In the genomic region with DNA sequence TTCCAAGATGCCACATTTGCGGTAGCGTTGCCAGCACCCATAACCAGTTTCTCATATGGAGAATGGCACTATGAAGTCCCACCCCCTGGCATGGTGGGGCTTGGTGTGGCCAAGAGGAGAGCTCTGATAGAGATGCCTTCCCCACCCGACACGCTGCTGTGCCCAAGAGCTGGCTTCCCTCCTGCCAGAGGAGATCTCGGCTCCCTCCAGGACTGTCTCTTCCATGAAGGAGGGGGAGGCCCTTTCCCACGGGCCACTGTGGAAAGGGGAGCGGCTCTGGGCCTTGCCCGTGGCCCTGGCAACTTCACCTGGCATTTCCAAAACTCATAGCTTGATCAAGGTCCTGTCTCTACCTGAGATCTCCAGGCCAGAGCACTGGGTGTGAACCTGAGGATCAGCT, we compare ENCODE assay signal across 20 cellular contexts.
DNase-seq lines count a peak whose midpoint lies in the region; ATAC-seq and TF ChIP-seq lines count a peak whose summit lies in the region.
"Had no signal": no experiment of that assay in that cellular context is flagged by ENCODE, and none has a peak within 500 bp of the region (broad histone marks: within the 10 kb centered on the region; RNA-seq: fewer than 3 reads in every experiment).

No MANE protein-coding gene starts in this region.

- no peaks in the 10 kb centered on the region for H3K36me3 Mint-ChIP-seq in T-helper 2 cell treated with Interferon-gamma antibody and Interleukin-4, amounts not matched to agents 5 μg/mL and 100 μg/mL, for 36 hours (ENCODE audit: low read depth)
- peaks cover 6% of the 10 kb centered on the region for H3K36me3 Mint-ChIP-seq in central memory CD8-positive, alpha-beta T cell (ENCODE audit: insufficient read depth)
- H3K36me3 Mint-ChIP-seq in natural killer cell = no peaks in the 10 kb centered on the region
- H3K36me3 Mint-ChIP-seq: activated naive CD8-positive, alpha-beta T cell; T-cell had no signal

- peaks cover 5% of the 10 kb centered on the region for H3K9me3 Mint-ChIP-seq in T-helper 2 cell treated with Interferon-gamma antibody and Interleukin-4, amounts not matched to agents 5 μg/mL and 100 μg/mL, for 36 hours
- H3K9me3 Mint-ChIP-seq in central memory CD8-positive, alpha-beta T cell = peaks cover under 1% of the 10 kb centered on the region
- H3K9me3 Mint-ChIP-seq in natural killer cell = no peaks in the 10 kb centered on the region
- H3K9me3 Mint-ChIP-seq: activated T-cell treated with anti-CD3 and anti-CD28 coated beads, Interleukin-2, amount 50 U/mL, for 72 hours; T-cell had no signal

- no peak for TF ChIP-seq POLR2A in tibial nerve (IDR thresholded peaks at IDR 0.05)

- peak overlapping the region; percentile 49 for H3K27ac Mint-ChIP-seq in T-helper 2 cell treated with Interferon-gamma antibody and Interleukin-4, amounts not matched to agents 5 μg/mL and 100 μg/mL, for 36 hours
- peak overlapping the region; percentile 99 for H3K27ac Mint-ChIP-seq in central memory CD8-positive, alpha-beta T cell (ENCODE audit: low read depth)
- peak overlapping the region; percentile 98 to 99 for H3K27ac Mint-ChIP-seq in natural killer cell
- H3K27ac Mint-ChIP-seq: activated naive CD8-positive, alpha-beta T cell; activated T-cell treated with anti-CD3 and anti-CD28 coated beads, Interleukin-2, amount 50 U/mL, for 72 hours; T-cell had no signal

- H3K4me3 Mint-ChIP-seq in T-helper 2 cell treated with Interferon-gamma antibody and Interleukin-4, amounts not matched to agents 5 μg/mL and 100 μg/mL, for 36 hours = no peak overlapping the region
- H3K4me3 Mint-ChIP-seq in central memory CD8-positive, alpha-beta T cell = no peak overlapping the region
- H3K4me3 Mint-ChIP-seq in natural killer cell = peak overlapping the region; percentile 75
- H3K4me3 Mint-ChIP-seq: activated naive CD8-positive, alpha-beta T cell; activated T-cell treated with anti-CD3 and anti-CD28 coated beads, Interleukin-2, amount 50 U/mL, for 72 hours; T-cell had no signal

- TF ChIP-seq CTCF in natural killer cell (IDR thresholded peaks at IDR 0.05) = no peak
- TF ChIP-seq CTCF in tibial nerve (IDR thresholded peaks at IDR 0.05) = no peak
- TF ChIP-seq CTCF in heart right ventricle (IDR thresholded peaks at IDR 0.05) = no peak

- no peaks in the 10 kb centered on the region for H3K36me3 ChIP-seq in tibial nerve
- H3K36me3 ChIP-seq in heart right ventricle = no peaks in the 10 kb centered on the region
- H3K36me3 ChIP-seq: colonic mucosa, neutrophil, upper lobe of left lung had no signal

- H3K4me1 ChIP-seq in tibial nerve (peaks cover 0 to 88% (median 21%) of the 10 kb centered on the region in 4 donors), heart right ventricle (peaks cover 0 to 75% (median 0%) of the 10 kb centered on the region in 9 donors)
- H3K4me1 ChIP-seq: colonic mucosa had no signal

- H3K4me3 ChIP-seq in tibial nerve (no peak overlapping the region), heart right ventricle (no peak overlapping the region)
- H3K4me3 ChIP-seq: colonic mucosa, upper lobe of left lung had no signal

- intact Hi-C loops in natural killer cell (cut with micrococcal nuclease) = loop anchor here (5.0 kb wide), 2 partner anchors 130 to 315 kb away; no protein-coding TSS in a partner anchor
- intact Hi-C loops in heart right ventricle (cut with DNase I) = no loop called here

- no peaks in the 10 kb centered on the region for H3K27me3 Mint-ChIP-seq in T-helper 2 cell treated with Interferon-gamma antibody and Interleukin-4, amounts not matched to agents 5 μg/mL and 100 μg/mL, for 36 hours (ENCODE audit: low read depth)
- H3K27me3 Mint-ChIP-seq in central memory CD8-positive, alpha-beta T cell = no peaks in the 10 kb centered on the region
- no peaks in the 10 kb centered on the region for H3K27me3 Mint-ChIP-seq in natural killer cell (ENCODE audit: low read depth in 2 of 2)

- H3K27me3 ChIP-seq in tibial nerve (no peaks in the 10 kb centered on the region), heart right ventricle (peaks cover 0 to 48% (median 34%) of the 10 kb centered on the region in 7 donors)
- H3K27me3 ChIP-seq: colonic mucosa had no signal

- H3K4me1 Mint-ChIP-seq in T-helper 2 cell treated with Interferon-gamma antibody and Interleukin-4, amounts not matched to agents 5 μg/mL and 100 μg/mL, for 36 hours (ENCODE audit: low read depth) = peaks cover 34% of the 10 kb centered on the region
- H3K4me1 Mint-ChIP-seq in central memory CD8-positive, alpha-beta T cell = peaks cover 55% of the 10 kb centered on the region
- peaks cover 58 to 83% of the 10 kb centered on the region in 2 donors for H3K4me1 Mint-ChIP-seq in natural killer cell

- ATAC-seq in central memory CD8-positive, alpha-beta T cell (replicated peaks; ENCODE audit: extremely low read depth, poor library complexity, severe bottlenecking) = no peak
- no peak for ATAC-seq in natural killer cell
- ATAC-seq in heart right ventricle = no peak
- ATAC-seq: activated T-cell treated with anti-CD3 and anti-CD28 coated beads, Interleukin-2, amount 50 U/mL, for 72 hours; stimulated activated naive CD8-positive, alpha-beta T cell treated with anti-CD3 and anti-CD28 coated beads, Interleukin-15, Interleukin-2, amounts not matched to agents 100 U/mL and 50 U/mL, for 24 hours; T-cell had no signal

- TF ChIP-seq EP300 in tibial nerve (IDR thresholded peaks at IDR 0.05) = no peak

- H3K9me3 ChIP-seq in tibial nerve (no peaks in the 10 kb centered on the region), heart right ventricle (no peaks in the 10 kb centered on the region)
- H3K9me3 ChIP-seq: colonic mucosa, neutrophil, upper lobe of left lung had no signal

- 45 to 49% methylated on average over 8 of the region's 8 CpGs for WGBS in tibial nerve, 2 donors
- WGBS in heart right ventricle, 2 donors = 74 to 76% methylated on average over 8 of the region's 8 CpGs

- DNase-seq in T-helper 2 cell treated with Interferon-gamma antibody and Interleukin-4, amounts not matched to agents 5 μg/mL and 100 μg/mL, for 36 hours (ENCODE audit: low spot score) = no peak
- DNase-seq in T-helper 2 cell = no peak
- DNase-seq in central memory CD8-positive, alpha-beta T cell (ENCODE audit: low spot score in 2 of 2) = no peak
- no peak for DNase-seq in natural killer cell
- no peak for DNase-seq in tibial nerve (ENCODE audit: low spot score in 2 of 2)
- DNase-seq in middle frontal gyrus (ENCODE audit: extremely low spot score, low spot score) = no peak
- no peak for DNase-seq in stimulated activated CD4-positive, alpha-beta T cell treated with anti-CD3 and anti-CD28 coated beads, Interleukin-15, amount 100 ng/mL, for 24 hours
- DNase-seq in heart right ventricle = no peak
- DNase-seq: 8988T; activated T-cell treated with anti-CD3 and anti-CD28 coated beads, Interleukin-2, amount 50 U/mL, for 72 hours; colonic mucosa; kidney glomerular epithelial cell; NCI-H1417; NCI-H524 treated with DMSO at 0.1 percent for 48 hours; stimulated activated naive CD8-positive, alpha-beta T cell treated with anti-CD3 and anti-CD28 coated beads, Interleukin-15, Interleukin-2, amounts not matched to agents 100 U/mL and 50 U/mL, for 24 hours had no signal

- H3K27ac ChIP-seq in tibial nerve = peak overlapping the region; percentile 47 to 85 (median 70)
- peak overlapping the region in 1 of 10 donors; percentile 76 for H3K27ac ChIP-seq in heart right ventricle
- H3K27ac ChIP-seq: colonic mucosa, neutrophil, VCaP had no signal

Comparison
In these comparisons a context has a peak if more than half of its experiments do, and no peak if none do; other contexts are left out.
1. H3K27ac Mint-ChIP-seq: peak in every context shown above with its lines; median percentile 99 in central memory CD8-positive, alpha-beta T cell; 98 in natural killer cell; 49 in T-helper 2 cell treated with Interferon-gamma antibody and Interleukin-4, amounts not matched to agents 5 μg/mL and 100 μg/mL, for 36 hours.